In genomic region chr1:156462954-156463795, GRCh38 we compare ENCODE assay signal across 15 cellular contexts. TPM values are rescaled to one million over a fixed set of nuclear protein-coding genes. Genes with fewer than 3 reads are reported as not detected.
DNase-seq lines count a peak whose midpoint lies in the region; ATAC-seq, FAIRE-seq and TF ChIP-seq lines count a peak whose summit lies in the region.
"Had no signal": no experiment of that assay in that cellular context is flagged by ENCODE, and none has a peak within 500 bp of the region (broad histone marks: within the 10 kb centered on the region; RNA-seq: fewer than 3 reads in every experiment).

No MANE protein-coding gene starts in this region.

- H4K8ac ChIP-seq in H1 (ENCODE audit: extremely low read depth, insufficient read depth, low read length), result no peak overlapping the region

- H3K4me3 Mint-ChIP-seq in progenitor cell of endocrine pancreas (ENCODE audit: low read depth), result no peak overlapping the region

- peak overlapping the region; percentile 35; the same call in 1 of the 2 replicates for H2BK12ac ChIP-seq in H1 (ENCODE audit: low read depth, low read length)

- peaks cover 5% of the 10 kb centered on the region for H3K36me3 Mint-ChIP-seq in progenitor cell of endocrine pancreas (ENCODE audit: insufficient read depth)

- POLR2A ChIA-PET in H1 (lab: Charles Lee; ENCODE audit: partially characterized antibody), result interaction anchor here (1.1 to 1.5 kb wide), 2 partner anchors 38 to 40 kb away, joined by 3 to 4 read pairs; no protein-coding TSS in a partner anchor

- no peak overlapping the region for H2AFZ ChIP-seq in H1 (ENCODE audit: low read length)

- no peaks in the 10 kb centered on the region for H3K4me1 Mint-ChIP-seq in progenitor cell of endocrine pancreas (ENCODE audit: low read depth)

- H3K36me3 ChIP-seq in right atrium auricular region, result peaks cover 33% of the 10 kb centered on the region
- peaks cover 0 to 4% (median 0%) of the 10 kb centered on the region in 4 experiments; a peak in 2 of 8 replicates for H3K36me3 ChIP-seq in H1 (ENCODE audit: control insufficient read depth in 2 of 4, insufficient read depth in 4 of 4, low read length in 3 of 4)
- no peaks in the 10 kb centered on the region for H3K36me3 ChIP-seq in uterus

- H2BK20ac ChIP-seq in H1 (ENCODE audit: low read length), result 0 out of 2 replicates have a peak overlapping the region, but pooled peaks have one; percentile 21

- no peaks in the 10 kb centered on the region for H3K27me3 Mint-ChIP-seq in progenitor cell of endocrine pancreas

- no peak overlapping the region for H2BK15ac ChIP-seq in H1 (ENCODE audit: low read length)

- H3K27me3 ChIP-seq in right atrium auricular region (no peaks in the 10 kb centered on the region), H1 (replicated peaks in 1 of 4; ENCODE audit: control insufficient read depth in 3 of 4, extremely low read depth in 1 of 4, insufficient read depth in 3 of 4, low read length in 3 of 4) (no peaks in the 10 kb centered on the region; a peak in 1 of 7 replicates), uterus (no peaks in the 10 kb centered on the region)

- no peak overlapping the region for H2BK5ac ChIP-seq in H1 (ENCODE audit: low read depth, low read length)

- no peak for ATAC-seq in HG03565 (IDR thresholded peaks at IDR 0.05; ENCODE audit: unreplicated experiment)

- no peak for FAIRE-seq in H1 (lab: Jason Lieb, UNC)
- FAIRE-seq: bronchial epithelial cell, kidney had no signal

- DNase-seq in right atrium auricular region (ENCODE audit: low spot score) (no peak), cardiac septum (ENCODE audit: low spot score) (no peak), H1 (ENCODE audit: low read depth in 1 of 2, low spot score in 2 of 2) (no peak), progenitor cell of endocrine pancreas (ENCODE audit: low spot score, unreplicated experiment) (no peak), uterus (no peak), DMS 273 treated with DMSO at 0.1 percent for 48 hours (lab: John Stamatoyannopoulos, UW) (no peak), SW 1271 (lab: John Stamatoyannopoulos, UW) (no peak)
- DNase-seq: activated naive CD4-positive, alpha-beta T cell; DMS153; GOT3; kidney; NCI-H526 treated with DMSO at 0.1 percent for 48 hours had no signal

- no peaks in the 10 kb centered on the region for H4K20me1 ChIP-seq in H1 (replicated peaks in 1 of 2; ENCODE audit: control insufficient read depth in 1 of 2, insufficient read depth in 2 of 2, low read length in 2 of 2)

- CTCF ChIA-PET in H1 (lab: Charles Lee; ENCODE audit: partially characterized antibody), result interaction anchor here (1.4 kb wide), 1 partner anchor 18 kb away, joined by 5 read pairs; no protein-coding TSS in a partner anchor

- H3K27ac Mint-ChIP-seq in progenitor cell of endocrine pancreas, result peak overlapping the region; percentile 78

- H3K79me2 ChIP-seq in H1 (ENCODE audit: control insufficient read depth in 1 of 2, insufficient read depth in 2 of 2, low read length in 2 of 2), result no peaks in the 10 kb centered on the region

- no peak for TF ChIP-seq EP300 in H1 (IDR thresholded peaks at IDR 0.05; ENCODE audit: borderline replicate concordance in 1 of 2, low read depth in 2 of 2, low read length in 2 of 2)

- no peaks in the 10 kb centered on the region for H3K79me1 ChIP-seq in H1 (ENCODE audit: low read depth, low read length)

- H3K9me3 ChIP-seq in right atrium auricular region (no peaks in the 10 kb centered on the region), H1 (ENCODE audit: insufficient read depth in 2 of 2, low read depth in 1 of 2, low read length in 1 of 2) (no peaks in the 10 kb centered on the region), uterus (no peaks in the 10 kb centered on the region)

- peak overlapping the region; percentile 73 to 77 for H3K27ac ChIP-seq in right atrium auricular region
- H3K27ac ChIP-seq in H1 (ENCODE audit: low read depth, low read length), result no peak overlapping the region
- H3K27ac ChIP-seq in uterus, result peak overlapping the region; percentile 75 to 90
- H3K27ac ChIP-seq: VCaP had no signal

- H3K56ac ChIP-seq in H1 (replicated peaks; ENCODE audit: insufficient read length, low read depth, low read length), result no peak overlapping the region

- H3K4me3 ChIP-seq in right atrium auricular region, result no peak overlapping the region
- H3K4me3 ChIP-seq in H1 (ENCODE audit: extremely low read depth in 1 of 4, insufficient read depth in 2 of 4, low read depth in 3 of 4, low read length in 4 of 4), result no peak overlapping the region
- H3K4me3 ChIP-seq in uterus, result no peak overlapping the region

- H4K5ac ChIP-seq in H1 (ENCODE audit: insufficient read length, low read depth, low read length), result no peak overlapping the region

- TF ChIP-seq RAD21 in H1 (IDR thresholded peaks at IDR 0.05 in 1 of 2, conservative IDR thresholded peaks at IDR 0.05 in 1 of 2; ENCODE audit: low read depth in 2 of 2, low read length in 2 of 2), result no peak

- no peaks in the 10 kb centered on the region for H3K23me2 ChIP-seq in H1 (ENCODE audit: low read depth, low read length)

- no peak overlapping the region for H3K23ac ChIP-seq in H1 (ENCODE audit: insufficient read length)

- H3K4me2 ChIP-seq in H1 (ENCODE audit: insufficient read depth in 1 of 2, low read depth in 2 of 2, low read length in 2 of 2), result 0 out of 4 replicates have a peak overlapping the region, but pooled peaks of 1 of the 2 experiments have one; percentile 41

- TF ChIP-seq POLR2A in H1 (IDR thresholded peaks at IDR 0.05; ENCODE audit: control extremely low read depth in 1 of 2, low read depth in 2 of 2, low read length in 2 of 2) (no peak), uterus (IDR thresholded peaks at IDR 0.05) (no peak)

- WGBS in H1 (ENCODE audit: extremely low coverage in 1 of 2, insufficient coverage in 1 of 2, insufficient read length in 1 of 2, insufficient replicate concordance in 2 of 2, low coverage in 1 of 2, low lambda C conversion rate in 2 of 2, missing lambda C conversion rate in 1 of 2), 2 experiments, result 83% methylated on average over 19 of the region's 20 CpGs; no CpG with 5 or more reads in 1 of the 2 experiments

- H3K9me3 Mint-ChIP-seq in progenitor cell of endocrine pancreas (ENCODE audit: low read depth), result no peaks in the 10 kb centered on the region

- no peak overlapping the region for H2AK5ac ChIP-seq in H1 (ENCODE audit: low read depth, low read length)

- no peak overlapping the region for H3K9ac ChIP-seq in H1 (replicated peaks in 1 of 4; ENCODE audit: extremely low read depth in 1 of 4, low read depth in 3 of 4, low read length in 3 of 4)

- TF ChIP-seq CTCF in right atrium auricular region (IDR thresholded peaks at IDR 0.05), result no peak
- TF ChIP-seq CTCF in H1 (IDR thresholded peaks at IDR 0.05; ENCODE audit: control extremely low read depth in 1 of 3, insufficient read depth in 1 of 3, low read depth in 1 of 3, low read length in 3 of 3), result no peak
- no peak for TF ChIP-seq CTCF in progenitor cell of endocrine pancreas (IDR thresholded peaks at IDR 0.05; ENCODE audit: unreplicated experiment)
- no peak for TF ChIP-seq CTCF in uterus (IDR thresholded peaks at IDR 0.05)

- H3K18ac ChIP-seq in H1 (ENCODE audit: extremely low read depth, low read length), result no peak overlapping the region

- no peak overlapping the region for H3K14ac ChIP-seq in H1 (ENCODE audit: insufficient read length)

- peak overlapping the region; percentile 77 for H4K91ac ChIP-seq in H1 (replicated peaks; ENCODE audit: insufficient read length, low read length)

- H3K4me1 ChIP-seq in right atrium auricular region, result peaks cover 0 to 38% of the 10 kb centered on the region in 2 donors
- peaks cover 0 to 18% (median 8%) of the 10 kb centered on the region in 4 experiments; a peak in 5 of 7 replicates for H3K4me1 ChIP-seq in H1 (replicated peaks in 1 of 4; ENCODE audit: control insufficient read depth in 3 of 4, insufficient read depth in 4 of 4, low read length in 3 of 4)
- H3K4me1 ChIP-seq in uterus, result peaks cover 8 to 18% of the 10 kb centered on the region in 2 donors

- H3K4ac ChIP-seq in H1 (replicated peaks; ENCODE audit: insufficient read length, low read depth, low read length), result no peak overlapping the region

- intact Hi-C loops in cardiac septum (cut with DNase I) (no loop called here), uterus (cut with DNase I; ENCODE audit: low total_unique reads) (no loop called here)

- no peak overlapping the region for H2BK120ac ChIP-seq in H1 (replicated peaks; ENCODE audit: low read depth, low read length)

TF ChIP-seq in H1, 55 proteins besides CTCF, POLR2A, EP300 and RAD21:
- TF ChIP-seq POLR2AphosphoS5 (IDR thresholded peaks at IDR 0.05; ENCODE audit: low read depth, low read length) (no peak), KDM1A (IDR thresholded peaks at IDR 0.05; ENCODE audit: borderline replicate concordance, low read length) (no peak), YY1 (IDR thresholded peaks at IDR 0.05; ENCODE audit: low read depth, low read length) (no peak), POU5F1 (IDR thresholded peaks at IDR 0.05; ENCODE audit: low read depth, low read length) (no peak), TEAD4 (IDR thresholded peaks at IDR 0.05; ENCODE audit: low read depth, low read length) (no peak), ATF2 (IDR thresholded peaks at IDR 0.05; ENCODE audit: low read length) (no peak)

RNA-seq across cellular contexts. Expression of gene MEF2D, which starts 37.4 kb away (rescaled TPM):
- total RNA-seq in right atrium auricular region (100 to 1,000 TPM in 1 of 2 donors, 10 to 100 TPM in 1; 80.1 to 104 TPM), cardiac septum (93.1 TPM), progenitor cell of endocrine pancreas (20.2 and 26.6 TPM in 2 replicates), uterus (100 to 1,000 TPM in 1 of 4 donors, 10 to 100 TPM in 2, 1 to 10 TPM in 1; 8.4 to 101 (median 35.1) TPM)
- total RNA-seq in H1 (2021; fragmentation: NEBNext Ultra II Directional; extraction: Animal tissue kit (Norgen Biotek cat#: 25700)), result 17.3 and 19.5 TPM in 2 replicates
- 20.3 and 44.4 TPM in 2 replicates for polyA plus RNA-seq in H1 (2011; rRNA removed)
- polyA plus RNA-seq in H1 (2011; cell fraction: cytosol; rRNA removed), result 12.4 TPM
- 19.5 TPM for polyA plus RNA-seq in H1 (2011; cell fraction: nucleus; rRNA removed)
- polyA plus RNA-seq in H1 (2012, experiment 1 of 2), result 10.3 to 14.6 TPM (median 12.8 TPM) in 4 replicates
- polyA plus RNA-seq in H1 (2012, experiment 2 of 2), result 8.1 TPM
- 9.1 TPM for polyA plus RNA-seq in H1 (2013, experiment 1 of 2)
- 8.8 TPM for polyA plus RNA-seq in H1 (2013, experiment 2 of 2)
- 6.7 and 7.7 TPM in 2 replicates for polyA minus RNA-seq in H1 (2011; rRNA and poly(A)+ RNA removed)
- 14.5 TPM for polyA minus RNA-seq in H1 (2011; cell fraction: cytosol; rRNA and poly(A)+ RNA removed)
- 9.3 TPM for polyA minus RNA-seq in H1 (2011; cell fraction: nucleus; rRNA and poly(A)+ RNA removed)
